Comparison of ENCODE assay signal across 28 cellular contexts in genomic region chr2:225402200-225402776, GRCh38. TPM values are rescaled to one million over a fixed set of nuclear protein-coding genes. Genes with fewer than 3 reads are reported as not detected.
DNase-seq lines count a peak whose midpoint lies in the region; ATAC-seq and TF ChIP-seq lines count a peak whose summit lies in the region.
"Had no signal": no experiment of that assay in that cellular context is flagged by ENCODE, and none has a peak within 500 bp of the region (broad histone marks: within the 10 kb centered on the region; RNA-seq: fewer than 3 reads in every experiment).

No MANE protein-coding gene starts in this region.

- no peaks in the 10 kb centered on the region for H3K9me2 ChIP-seq in SK-N-SH

- no peak overlapping the region for H3K4me3 Mint-ChIP-seq in endothelial cell (ENCODE audit: unreplicated experiment)
- H3K4me3 Mint-ChIP-seq: CD4-positive, alpha-beta T cell; T-helper 1 cell treated with Interleukin-12 subunit alpha and Interleukin-12 subunit beta and Interleukin-4 antibody, amounts not matched to agents 30 μg/mL and 1 μg/mL, for 36 hours had no signal

- CTCF ChIA-PET in SK-N-SH (lab: Yijun Ruan, JAX), result no interaction called here

- H3K4me3 ChIP-seq in SK-N-SH (ENCODE audit: low read depth in 2 of 2, low read length in 1 of 2), result no peak overlapping the region
- H3K4me3 ChIP-seq: BLaER1 treated with 17β-estradiol and CSF1 and Interleukin-3, amounts not matched to agents 10 nM and 100 nM; PC-9; SJSA1 had no signal

- H3K27ac ChIP-seq in SK-N-SH (ENCODE audit: low read depth in 2 of 2, low read length in 1 of 2), result peak overlapping the region in 1 of 2 experiments; percentile 68; a peak in 2 of 4 replicates
- H3K27ac ChIP-seq: BLaER1 treated with 17β-estradiol and CSF1 and Interleukin-3, amounts not matched to agents 10 nM and 100 nM; PC-9; SJSA1 had no signal

- peaks cover 0 to 8% of the 10 kb centered on the region in 2 experiments; a peak in 2 of 4 replicates for H3K4me1 ChIP-seq in SK-N-SH (ENCODE audit: control insufficient read depth in 1 of 2, insufficient read depth in 2 of 2, low read depth in 1 of 2, low read length in 1 of 2)
- H3K4me1 ChIP-seq: BLaER1 treated with 17β-estradiol and CSF1 and Interleukin-3, amounts not matched to agents 10 nM and 100 nM; Caco-2; SJSA1 had no signal

- 0% methylated on average over 1 of the region's 1 CpG for WGBS in SK-N-SH (ENCODE audit: low lambda C conversion rate)

- no peaks in the 10 kb centered on the region for H4K20me1 ChIP-seq in SK-N-SH (ENCODE audit: insufficient read depth)
- H4K20me1 ChIP-seq: BLaER1 treated with 17β-estradiol and CSF1 and Interleukin-3, amounts not matched to agents 10 nM and 100 nM had no signal

- no peaks in the 10 kb centered on the region for H3K36me3 ChIP-seq in SK-N-SH (replicated peaks in 1 of 2; ENCODE audit: control insufficient read depth in 1 of 2, insufficient read depth in 2 of 2, low read length in 1 of 2)
- H3K36me3 ChIP-seq: BLaER1 treated with 17β-estradiol and CSF1 and Interleukin-3, amounts not matched to agents 10 nM and 100 nM; SJSA1 had no signal

- H3K4me1 Mint-ChIP-seq in endothelial cell (ENCODE audit: unreplicated experiment), result no peaks in the 10 kb centered on the region

- H3K9me3 ChIP-seq in SK-N-SH, result no peaks in the 10 kb centered on the region
- H3K9me3 ChIP-seq: BLaER1 treated with 17β-estradiol and CSF1 and Interleukin-3, amounts not matched to agents 10 nM and 100 nM; Caco-2; SJSA1 had no signal

- no peak overlapping the region for H3K4me2 ChIP-seq in SK-N-SH
- H3K4me2 ChIP-seq: BLaER1 treated with 17β-estradiol and CSF1 and Interleukin-3, amounts not matched to agents 10 nM and 100 nM; PC-9 had no signal

- POLR2A ChIA-PET in SK-N-SH (lab: Yijun Ruan, JAX), result no interaction called here

- peak; percentile 3 for DNase-seq in SK-N-SH
- peak; percentile 27 for DNase-seq in NCI-H345 treated with DMSO at 0.1 percent for 48 hours (lab: John Stamatoyannopoulos, UW; ENCODE audit: unreplicated experiment)
- peak; percentile 48 for DNase-seq in cerebellar cortex (ENCODE audit: low spot score)
- no peak for DNase-seq in erythroblast (lab: John Stamatoyannopoulos, UW)
- DNase-seq in SW 1271 (lab: John Stamatoyannopoulos, UW), result no peak
- no peak for DNase-seq in endothelial cell (ENCODE audit: low spot score)
- DNase-seq: AML-193; Caco-2; CD4-positive, alpha-beta T cell; DMS 273 treated with DMSO at 0.1 percent for 48 hours; DMS79; EL; GF-D8; HCEC 1CT; NCI-H1092; NCI-H1436 treated with DMSO at 0.1 percent for 48 hours; NCI-H187 treated with DMSO at 0.1 percent for 48 hours; NCI-H2107; NCI-H510A; NCI-H774; PC-9 had no signal

- H3F3A ChIP-seq in SK-N-SH (replicated peaks; ENCODE audit: insufficient read depth), result no peaks in the 10 kb centered on the region

- TF ChIP-seq CTCF in SK-N-SH (IDR thresholded peaks at IDR 0.05), result no peak
- TF ChIP-seq CTCF in endothelial cell (IDR thresholded peaks at IDR 0.05; ENCODE audit: unreplicated experiment), result no peak

- no peak for ATAC-seq in SK-N-SH treated with all-trans-retinoic acid at 6 μM for 48 hours
- ATAC-seq: Right ventricle myocardium inferior had no signal

- no peak for TF ChIP-seq RAD21 in SK-N-SH (IDR thresholded peaks at IDR 0.05; ENCODE audit: low read length)

- no peaks in the 10 kb centered on the region for H3K79me2 ChIP-seq in SK-N-SH (ENCODE audit: insufficient read depth)

- no peak for TF ChIP-seq POLR2A in erythroblast (IDR thresholded peaks at IDR 0.05; ENCODE audit: low read length)

- no peaks in the 10 kb centered on the region for H3K36me3 Mint-ChIP-seq in endothelial cell (ENCODE audit: low read depth, unreplicated experiment)

- H2AFZ ChIP-seq in SK-N-SH (ENCODE audit: low read depth), result no peak overlapping the region
- H2AFZ ChIP-seq: PC-9 had no signal

- no peaks in the 10 kb centered on the region for H3K27me3 ChIP-seq in SK-N-SH (ENCODE audit: insufficient read depth)
- H3K27me3 ChIP-seq: BLaER1 treated with 17β-estradiol and CSF1 and Interleukin-3, amounts not matched to agents 10 nM and 100 nM; SJSA1 had no signal

- H3K27ac Mint-ChIP-seq in endothelial cell (ENCODE audit: unreplicated experiment), result no peak overlapping the region
- H3K27ac Mint-ChIP-seq: CD4-positive, alpha-beta T cell; T-helper 1 cell treated with Interleukin-12 subunit alpha and Interleukin-12 subunit beta and Interleukin-4 antibody, amounts not matched to agents 30 μg/mL and 1 μg/mL, for 36 hours had no signal

- no peaks in the 10 kb centered on the region for H3K9me3 Mint-ChIP-seq in endothelial cell (ENCODE audit: unreplicated experiment)
- H3K9me3 Mint-ChIP-seq: CD4-positive, alpha-beta T cell; T-helper 1 cell treated with Interleukin-12 subunit alpha and Interleukin-12 subunit beta and Interleukin-4 antibody, amounts not matched to agents 30 μg/mL and 1 μg/mL, for 36 hours had no signal

- TF ChIP-seq EP300 in SK-N-SH (IDR thresholded peaks at IDR 0.05; ENCODE audit: borderline replicate concordance in 1 of 2, low read depth in 1 of 2, low read length in 1 of 2), result peak in 1 of 2 experiments; percentile 16; a peak in 1 of 4 replicates

- H3K27me3 Mint-ChIP-seq in endothelial cell (ENCODE audit: unreplicated experiment), result peaks cover 3% of the 10 kb centered on the region

- no peak overlapping the region for H3K9ac ChIP-seq in SK-N-SH
- H3K9ac ChIP-seq: BLaER1 treated with 17β-estradiol and CSF1 and Interleukin-3, amounts not matched to agents 10 nM and 100 nM had no signal

TF ChIP-seq in SK-N-SH, 30 proteins besides CTCF, POLR2A, EP300 and RAD21:
- TF ChIP-seq GATA2 (CRISPR knock-in tag; IDR thresholded peaks at IDR 0.05), result peak; percentile 61
- no peak for TF ChIP-seq SIN3A (IDR thresholded peaks at IDR 0.05; ENCODE audit: borderline replicate concordance, low read depth, low read length)

TF ChIP-seq in SK-N-SH treated with all-trans-retinoic acid at 6 μM for 48 hours, 23 proteins besides CTCF, POLR2A, EP300 and RAD21:
- no peak for TF ChIP-seq ARNTL (CRISPR knock-in tag; IDR thresholded peaks at IDR 0.05; ENCODE audit: borderline replicate concordance, low read depth)
- TF ChIP-seq TOX (CRISPR knock-in tag; IDR thresholded peaks at IDR 0.05; ENCODE audit: borderline replicate concordance), result no peak
- TF ChIP-seq ISL1 (CRISPR knock-in tag; IDR thresholded peaks at IDR 0.05), result no peak
- no peak for TF ChIP-seq CSDC2 (CRISPR knock-in tag; IDR thresholded peaks at IDR 0.05)
- TF ChIP-seq TCF4 (CRISPR knock-in tag; IDR thresholded peaks at IDR 0.05; ENCODE audit: borderline replicate concordance), result no peak
- no peak for TF ChIP-seq BACH2 (CRISPR knock-in tag; IDR thresholded peaks at IDR 0.05; ENCODE audit: borderline replicate concordance)
- TF ChIP-seq GLIS3 (CRISPR knock-in tag; IDR thresholded peaks at IDR 0.05), result no peak
- no peak for TF ChIP-seq ESRRG (CRISPR knock-in tag; IDR thresholded peaks at IDR 0.05)
- TF ChIP-seq ZNF565 (CRISPR knock-in tag; conservative IDR thresholded peaks at IDR 0.05; ENCODE audit: low read depth), result no peak
- TF ChIP-seq ZFP30 (CRISPR knock-in tag; IDR thresholded peaks at IDR 0.05), result no peak
- TF ChIP-seq PPARA (CRISPR knock-in tag; IDR thresholded peaks at IDR 0.05; ENCODE audit: borderline replicate concordance), result no peak
- no peak for TF ChIP-seq ZNF8 (CRISPR knock-in tag; IDR thresholded peaks at IDR 0.05)
- no peak for TF ChIP-seq RARB (CRISPR knock-in tag; IDR thresholded peaks at IDR 0.05)
- no peak for TF ChIP-seq CSRNP3 (CRISPR knock-in tag; IDR thresholded peaks at IDR 0.05)

RNA-seq across cellular contexts. Expression of gene NYAP2, which starts 2.8 kb away (rescaled TPM):
- polyA plus RNA-seq in SK-N-SH (2012; rRNA removed), result not detected in 2 replicates
- polyA plus RNA-seq in SK-N-SH (2012; cell fraction: cytosol; rRNA removed), result 0.01 TPM in 2 replicates
- 0.01 TPM in 1 of 2 replicates, not detected in the other for polyA plus RNA-seq in SK-N-SH (2012; cell fraction: nucleus; rRNA removed)
- total RNA-seq in endothelial cell (ENCODE audit: unreplicated experiment), result not detected
- total RNA-seq: CD4-positive, alpha-beta T cell; H1; Right ventricle myocardium inferior; RPMI7951; SJSA1 had no signal
- polyA plus RNA-seq: H1 had no signal

Comparison
In these comparisons a context has a peak if more than half of its experiments do, and no peak if none do; other contexts are left out.
1. DNase-seq: peak in SK-N-SH (single experiment), NCI-H345 treated with DMSO at 0.1 percent for 48 hours (single experiment) and cerebellar cortex (single experiment); none in erythroblast (0 of 2), SW 1271 (0 of 2) and endothelial cell (single experiment).